ENCODE assay signal across 15 cellular contexts in the genomic region with DNA sequence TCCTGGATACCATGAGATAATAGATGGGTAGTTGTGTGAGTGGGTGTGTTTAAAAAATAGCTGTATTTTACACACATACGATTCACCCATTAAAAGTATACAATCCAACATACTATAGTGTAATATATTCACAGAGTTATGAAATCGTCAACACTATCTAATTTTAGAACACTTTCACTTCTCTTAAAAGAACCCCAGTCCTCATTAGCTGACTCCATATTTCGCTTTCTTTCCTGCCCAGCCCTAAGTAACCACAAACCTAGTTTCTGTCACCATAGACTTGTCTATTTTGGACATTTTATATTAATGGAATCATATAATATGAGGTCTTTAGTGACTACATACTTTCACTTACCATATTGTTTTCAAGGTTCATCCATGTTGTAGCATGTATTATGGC.
A peak's percentile ranks its signal among the peaks of the same experiment; 100 is the strongest.
DNase-seq lines count a peak whose midpoint lies in the region; ATAC-seq, FAIRE-seq and TF ChIP-seq lines count a peak whose summit lies in the region.
"Had no signal": no experiment of that assay in that cellular context is flagged by ENCODE, and none has a peak within 500 bp of the region (broad histone marks: within the 10 kb centered on the region; RNA-seq: fewer than 3 reads in every experiment).

No MANE protein-coding gene starts in this region.

- peak overlapping the region; percentile 29 for H3K4me3 Mint-ChIP-seq in activated B cell treated with CpG ODN at 0.5 μM for 24 hours

- no peak overlapping the region for H3K4me2 ChIP-seq in Karpas-422 (ENCODE audit: low read depth, low read length, poor library complexity, severe bottlenecking)

- no peak for DNase-seq in GM12892 (ENCODE audit: insufficient read length)
- DNase-seq in Karpas-422, result peak; percentile 42
- no peak for DNase-seq in activated B cell treated with CpG ODN at 0.5 μM for 24 hours
- no peak for DNase-seq in Ammon's horn (ENCODE audit: low spot score)
- no peak for DNase-seq in NCI-H1105 (lab: John Stamatoyannopoulos, UW)
- DNase-seq in midbrain (lab: John Stamatoyannopoulos, UW), result no peak
- DNase-seq in activated CD8-positive, alpha-beta memory T cell treated with anti-CD3 and anti-CD28 coated beads for 24 hours, result no peak
- DNase-seq: effector CD4-positive, alpha-beta T cell; foreskin fibroblast; islet precursor cell; NCI-H2081 treated with DMSO at 0.1 percent for 48 hours; PC-3; T-helper 2 cell had no signal

- no peak for TF ChIP-seq CTCF in activated B cell treated with CpG ODN at 0.5 μM for 24 hours (IDR thresholded peaks at IDR 0.05)

- no peaks in the 10 kb centered on the region for H3K9me2 ChIP-seq in Karpas-422 (replicated peaks; ENCODE audit: insufficient read depth, low read length)

- POLR2A ChIA-PET in activated B cell treated with CpG ODN at 0.5 μM for 24 hours (lab: Charles Lee), result no interaction called here

- H3K36me3 Mint-ChIP-seq in activated B cell treated with CpG ODN at 0.5 μM for 24 hours (ENCODE audit: low read depth), result no peaks in the 10 kb centered on the region

- H3K27me3 Mint-ChIP-seq in activated B cell treated with CpG ODN at 0.5 μM for 24 hours, result peaks cover 3% of the 10 kb centered on the region

- no peak overlapping the region for H3K4me3 ChIP-seq in Karpas-422 (ENCODE audit: low read length)

- intact Hi-C loops in activated B cell treated with CpG ODN at 0.5 μM for 24 hours (cut with micrococcal nuclease), result loop anchor here (5.0 kb wide), 1 partner anchor 90 kb away; no protein-coding TSS in a partner anchor

- peak; percentile 17 for FAIRE-seq in GM12892 (lab: Jason Lieb, UNC)

- no peaks in the 10 kb centered on the region for H3K36me3 ChIP-seq in Karpas-422 (ENCODE audit: insufficient read depth, low read length)

- CTCF ChIA-PET in activated B cell treated with CpG ODN at 0.5 μM for 24 hours (lab: Charles Lee), result no interaction called here

- peak; percentile 73 for ATAC-seq in GM21723 (IDR thresholded peaks at IDR 0.05; ENCODE audit: unreplicated experiment)
- peak; percentile 79 for ATAC-seq in activated B cell treated with CpG ODN at 0.5 μM for 24 hours (ENCODE audit: low read depth)
- ATAC-seq: PC-3 had no signal

- H3K79me2 ChIP-seq in Karpas-422 (ENCODE audit: low read length), result no peaks in the 10 kb centered on the region

- H2AFZ ChIP-seq in Karpas-422 (ENCODE audit: low read length), result no peak overlapping the region

- no peaks in the 10 kb centered on the region for H3K27me3 ChIP-seq in Karpas-422 (ENCODE audit: low read length)

- TF ChIP-seq POLR2A in GM12892 (IDR thresholded peaks at IDR 0.05; ENCODE audit: low read depth, low read length), result no peak

- no peaks in the 10 kb centered on the region for H4K20me1 ChIP-seq in Karpas-422 (ENCODE audit: insufficient read depth, low read depth, low read length)

- H3K9me3 Mint-ChIP-seq in activated B cell treated with CpG ODN at 0.5 μM for 24 hours, result peaks cover 8% of the 10 kb centered on the region

- H3K27ac Mint-ChIP-seq in activated B cell treated with CpG ODN at 0.5 μM for 24 hours, result peak overlapping the region; percentile 43

- peaks cover 41% of the 10 kb centered on the region for H3K4me1 Mint-ChIP-seq in activated B cell treated with CpG ODN at 0.5 μM for 24 hours

- H3K27ac ChIP-seq in Karpas-422 (ENCODE audit: low read length), result no peak overlapping the region
- H3K27ac ChIP-seq: C4-2B had no signal

- H3K9ac ChIP-seq in Karpas-422 (ENCODE audit: low read length), result no peak overlapping the region

- peaks cover 3% of the 10 kb centered on the region; the same call in 1 of the 2 replicates for H3K4me1 ChIP-seq in Karpas-422 (ENCODE audit: low read length)

- no peaks in the 10 kb centered on the region; the same call in 1 of the 2 replicates for H3K9me3 ChIP-seq in Karpas-422 (ENCODE audit: low read length)
